ENCODE assay signal across 1 cellular context in genomic region chr4:1856071-1856919, GRCh38.
TF ChIP-seq lines count a peak whose summit lies in the region.

TSS of gene LETM1 (minus strand) at chr4:1856156. CDS start at chr4:1855950, 206 bp downstream.

TF ChIP-seq in K562, 482 proteins besides CTCF, POLR2A, EP300 and RAD21 (continued from another document and continues in another):
- TF ChIP-seq MITF (IDR thresholded peaks at IDR 0.05) (no peak), NCOA6 (IDR thresholded peaks at IDR 0.05) (peak; percentile 68; the same call in 1 of the 2 replicates), ZNF639 (CRISPR knock-in tag; conservative IDR thresholded peaks at IDR 0.05 in 1 of 2, IDR thresholded peaks at IDR 0.05 in 1 of 2) (peak in 1 of 2 experiments; percentile 98; a peak in 2 of 4 replicates), ETV6 (IDR thresholded peaks at IDR 0.05; ENCODE audit: borderline replicate concordance in 1 of 2, low read depth in 2 of 2, low read length in 1 of 2) (no peak), ETV6 (CRISPR knock-in tag; IDR thresholded peaks at IDR 0.05; ENCODE audit: borderline replicate concordance) (0 out of 2 replicates have a peak, but pooled peaks have one; percentile 40), HINFP (tag; conservative IDR thresholded peaks at IDR 0.05; ENCODE audit: low read depth) (peak; percentile 71; the same call in 1 of the 2 replicates), CBX2 (IDR thresholded peaks at IDR 0.05; ENCODE audit: insufficient read depth, low read length, poor library complexity, severe bottlenecking) (no peak), CREB3L1 (IDR thresholded peaks at IDR 0.05; ENCODE audit: borderline replicate concordance, low read depth) (peak; percentile 92), ZNF592 (IDR thresholded peaks at IDR 0.05) (peak; percentile 58), ZNF512 (tag; IDR thresholded peaks at IDR 0.05) (no peak), DPF2 (IDR thresholded peaks at IDR 0.05) (no peak), E4F1 (CRISPR knock-in tag; IDR thresholded peaks at IDR 0.05; ENCODE audit: borderline replicate concordance) (no peak), RB1 (IDR thresholded peaks at IDR 0.05; ENCODE audit: low read depth) (peak; percentile 35), MBD2 (IDR thresholded peaks at IDR 0.05; ENCODE audit: borderline replicate concordance, low read depth) (peak; percentile 88), ESRRA (IDR thresholded peaks at IDR 0.05; ENCODE audit: borderline replicate concordance, low read depth) (peak; percentile 58), ZBTB11 (CRISPR knock-in tag; IDR thresholded peaks at IDR 0.05) (peak; percentile 68 to 97 (median 73); a peak in 5 of 6 replicates), NRF1 (conservative IDR thresholded peaks at IDR 0.05 in 1 of 2, IDR thresholded peaks at IDR 0.05 in 1 of 2) (peak; percentile 93 to 95), ELF2 (CRISPR knock-in tag; IDR thresholded peaks at IDR 0.05) (peak; percentile 79; the same call in 1 of the 2 replicates), RFX1 (IDR thresholded peaks at IDR 0.05) (no peak), GMEB1 (CRISPR knock-in tag; IDR thresholded peaks at IDR 0.05) (peak; percentile 87), ATF1 (CRISPR knock-in tag; IDR thresholded peaks at IDR 0.05) (peak; percentile 60), ATF1 (tag; IDR thresholded peaks at IDR 0.05) (peak; percentile 81), PRPF4 (IDR thresholded peaks at IDR 0.05; ENCODE audit: insufficient read depth, low read depth, low read length, poor library complexity, severe bottlenecking) (peak; percentile 56), ZNF184 (CRISPR knock-in tag; IDR thresholded peaks at IDR 0.05) (no peak), ATF6 (CRISPR knock-in tag; IDR thresholded peaks at IDR 0.05) (0 out of 2 replicates have a peak, but pooled peaks have one; percentile 22), MTA1 (IDR thresholded peaks at IDR 0.05; ENCODE audit: borderline replicate concordance) (peak; percentile 81), KAT7 (CRISPR knock-in tag; IDR thresholded peaks at IDR 0.05; ENCODE audit: borderline replicate concordance) (peak; percentile 94; the same call in 1 of the 2 replicates), ZNF239 (CRISPR knock-in tag; IDR thresholded peaks at IDR 0.05) (no peak), ZNF766 (CRISPR knock-in tag; conservative IDR thresholded peaks at IDR 0.05) (peak; percentile 92), ID3 (CRISPR knock-in tag; IDR thresholded peaks at IDR 0.05) (no peak), ID3 (tag; IDR thresholded peaks at IDR 0.05) (0 out of 2 replicates have a peak, but pooled peaks have one; percentile 53), MAX (CRISPR knock-in tag; IDR thresholded peaks at IDR 0.05) (peak; percentile 73)
